ENCODE assay signal across 8 cellular contexts in the genomic region with DNA sequence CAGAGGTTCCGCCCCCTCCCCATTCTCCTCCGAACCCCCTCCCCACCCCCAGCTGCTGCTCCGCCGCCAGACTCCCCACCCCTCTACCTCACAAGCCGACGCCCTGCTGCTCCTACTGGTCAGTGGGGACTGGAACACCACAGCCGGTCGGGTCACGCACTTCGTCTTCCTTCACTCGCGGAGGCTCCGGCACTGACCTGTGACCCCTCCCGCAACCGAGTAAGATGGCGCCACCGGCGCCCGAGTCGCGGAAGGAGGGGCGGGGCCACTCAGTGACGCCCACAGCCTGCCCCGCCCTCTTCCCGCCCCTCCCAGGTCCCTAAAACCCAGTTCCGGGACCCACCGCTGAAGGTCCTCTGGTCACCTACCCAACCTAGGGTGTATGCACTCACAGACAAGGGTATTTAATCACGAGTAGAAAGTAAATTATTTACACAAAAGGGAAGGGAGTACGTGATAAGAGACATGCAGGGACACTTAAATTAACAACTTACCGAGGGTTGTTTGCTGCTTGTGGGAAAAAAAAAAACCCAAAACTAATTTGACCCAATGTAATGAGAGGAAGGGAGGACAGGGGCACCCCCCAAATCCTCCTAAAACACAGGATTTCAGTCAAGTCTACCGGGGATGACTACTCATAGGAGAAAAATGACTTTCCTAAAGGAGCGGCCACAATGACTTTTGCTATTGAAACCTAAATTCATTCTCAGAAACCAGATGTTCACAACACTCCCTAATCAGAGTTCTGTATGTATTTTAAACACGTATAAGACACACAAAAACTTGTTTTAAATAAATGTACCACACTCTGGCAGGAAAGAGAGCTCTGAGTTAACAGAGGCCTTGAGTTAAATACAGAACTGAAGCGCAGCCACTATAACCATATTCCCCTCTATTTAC. TPM values are rescaled to one million over a fixed set of nuclear protein-coding genes. Genes with fewer than 3 reads are reported as not detected.
DNase-seq lines count a peak whose midpoint lies in the region; ATAC-seq lines count a peak whose summit lies in the region.

A gene with protein sequence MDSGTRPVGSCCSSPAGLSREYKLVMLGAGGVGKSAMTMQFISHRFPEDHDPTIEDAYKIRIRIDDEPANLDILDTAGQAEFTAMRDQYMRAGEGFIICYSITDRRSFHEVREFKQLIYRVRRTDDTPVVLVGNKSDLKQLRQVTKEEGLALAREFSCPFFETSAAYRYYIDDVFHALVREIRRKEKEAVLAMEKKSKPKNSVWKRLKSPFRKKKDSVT (minus strand): TSS at position 194 of the 900 bp plus-strand sequence. CDS start 588 bp downstream, outside the sequence.

- H3K27me3 ChIP-seq in CD4-positive, CD25-positive, alpha-beta regulatory T cell (ENCODE audit: control insufficient read depth, insufficient read depth, low read length): no peaks in the 10 kb centered on the region

- peak within 1 kb of the TSS; percentile 95 to 99 (median 98) for H3K4me3 Mint-ChIP-seq in CD4-positive, CD25-positive, alpha-beta regulatory T cell
- H3K4me3 Mint-ChIP-seq in effector memory CD8-positive, alpha-beta T cell: peak within 1 kb of the TSS; percentile 89 to 96

- POLR2A ChIA-PET in activated CD8-positive, alpha-beta memory T cell treated with anti-CD3 and anti-CD28 coated beads for 36 hours (lab: Charles Lee): no interaction called here

- peak; percentile 98 for ATAC-seq in CD4-positive, CD25-positive, alpha-beta regulatory T cell (ENCODE audit: low read depth in 2 of 2)
- peak; percentile 75 for ATAC-seq in GM19372 (IDR thresholded peaks at IDR 0.05; ENCODE audit: low read depth, unreplicated experiment)
- ATAC-seq in HG03521 (IDR thresholded peaks at IDR 0.05; ENCODE audit: unreplicated experiment): peak; percentile 85
- ATAC-seq in effector memory CD8-positive, alpha-beta T cell (replicated peaks): peak; percentile 97

- H3K9me3 Mint-ChIP-seq in CD4-positive, CD25-positive, alpha-beta regulatory T cell: no peaks in the 10 kb centered on the region
- H3K9me3 Mint-ChIP-seq in effector memory CD8-positive, alpha-beta T cell: no peaks in the 10 kb centered on the region

- H3K36me3 Mint-ChIP-seq in CD4-positive, CD25-positive, alpha-beta regulatory T cell: peaks cover 31% of the 10 kb centered on the region
- H3K36me3 Mint-ChIP-seq in effector memory CD8-positive, alpha-beta T cell (ENCODE audit: insufficient read depth): peaks cover 92% of the 10 kb centered on the region

- CTCF ChIA-PET in activated CD8-positive, alpha-beta memory T cell treated with anti-CD3 and anti-CD28 coated beads for 36 hours (lab: Charles Lee): interaction anchor here (1.0 kb wide), 1 partner anchor 65 kb away, joined by 3 read pairs; no protein-coding TSS in a partner anchor

- peak within 1 kb of the TSS; percentile 98 for H3K27ac Mint-ChIP-seq in CD4-positive, CD25-positive, alpha-beta regulatory T cell
- H3K27ac Mint-ChIP-seq in effector memory CD8-positive, alpha-beta T cell: peak within 1 kb of the TSS; percentile 96 to 98

- peaks cover 55% of the 10 kb centered on the region for H3K36me3 ChIP-seq in CD4-positive, CD25-positive, alpha-beta regulatory T cell (ENCODE audit: control insufficient read depth, insufficient read depth, low read length)

- H3K4me1 Mint-ChIP-seq in CD4-positive, CD25-positive, alpha-beta regulatory T cell: peaks cover 13 to 41% (median 19%) of the 10 kb centered on the region in 4 donors
- H3K4me1 Mint-ChIP-seq in effector memory CD8-positive, alpha-beta T cell (ENCODE audit: low read depth in 2 of 2): peaks cover 12 to 15% of the 10 kb centered on the region in 2 donors

- H3K4me3 ChIP-seq in CD4-positive, CD25-positive, alpha-beta regulatory T cell (ENCODE audit: low read depth, low read length): peak within 1 kb of the TSS; percentile 95

- peaks cover 19% of the 10 kb centered on the region for H3K4me1 ChIP-seq in CD4-positive, CD25-positive, alpha-beta regulatory T cell (ENCODE audit: control insufficient read depth, insufficient read depth, low read length, poor library complexity, severe bottlenecking)

- H3K27ac ChIP-seq in CD4-positive, CD25-positive, alpha-beta regulatory T cell (ENCODE audit: insufficient read depth, low read length, poor library complexity, severe bottlenecking): peak within 1 kb of the TSS; percentile 89

- no peaks in the 10 kb centered on the region for H3K9me3 ChIP-seq in CD4-positive, CD25-positive, alpha-beta regulatory T cell (ENCODE audit: control insufficient read depth in 2 of 2, low read length in 2 of 2)

- DNase-seq in CD4-positive, CD25-positive, alpha-beta regulatory T cell: peak; percentile 78 to 89 (median 82)
- DNase-seq in NOMO-1 (lab: John Stamatoyannopoulos, UW; ENCODE audit: unreplicated experiment in 2 of 2) (peak; percentile 66 to 78), lung microvascular endothelial cell (ENCODE audit: low read depth in 2 of 2) (peak; percentile 76 to 80)
- DNase-seq in effector memory CD8-positive, alpha-beta T cell: peak; percentile 72 to 75 (median 73)
- DNase-seq in stimulated activated CD4-positive, alpha-beta T cell treated with anti-CD3 and anti-CD28 coated beads, TNF-alpha, amount 100 ng/mL, for 48 hours (ENCODE audit: low read depth in 3 of 3): peak; percentile 69 to 87 (median 71)

- no peaks in the 10 kb centered on the region for H3K27me3 Mint-ChIP-seq in CD4-positive, CD25-positive, alpha-beta regulatory T cell
- no peaks in the 10 kb centered on the region for H3K27me3 Mint-ChIP-seq in effector memory CD8-positive, alpha-beta T cell

RNA-seq across cellular contexts. Expression of the gene that starts here (rescaled TPM):
- 55.8 TPM for total RNA-seq in CD4-positive, CD25-positive, alpha-beta regulatory T cell
- 10 to 100 TPM; 25.0 to 32.1 (median 29.0) TPM for polyA plus RNA-seq in CD4-positive, CD25-positive, alpha-beta regulatory T cell
- 10 to 100 TPM; 15.2 to 15.5 TPM for total RNA-seq in activated CD8-positive, alpha-beta memory T cell treated with anti-CD3 and anti-CD28 coated beads for 36 hours
- 19.0 and 26.0 TPM in 2 replicates for total RNA-seq in lung microvascular endothelial cell

Comparison
In these comparisons a context has a peak if more than half of its experiments do, and no peak if none do; other contexts are left out.
1. Peak in every context shown above with its lines: DNase-seq, ATAC-seq, H3K4me3 ChIP-seq and H3K27ac ChIP-seq.